19 cellular contexts compared by ENCODE assay signal in genomic region chr3:89227634-89228033, GRCh38.
"Had no signal": no experiment of that assay in that cellular context is flagged by ENCODE, and none has a peak within 500 bp of the region (broad histone marks: within the 10 kb centered on the region; RNA-seq: fewer than 3 reads in every experiment).

No MANE protein-coding gene starts in this region.

- H3K9me3 Mint-ChIP-seq: activated CD4-positive, alpha-beta T cell treated with anti-CD3 and anti-CD28 coated beads, Interleukin-2, amount 10 ng/mL, durations not matched to agents 24 days and 14 days; stimulated activated naive B cell treated with anti-CD40 and anti-IgM and Interleukin-4, amounts not matched to agents 10 μg/mL and 1 μg/mL and 100 μg/mL, for 72 hours; type B pancreatic cell; WTC11 had no signal

- H3K9me3 ChIP-seq: neutrophil, right atrium auricular region, spleen had no signal

- H3K27ac Mint-ChIP-seq: activated CD4-positive, alpha-beta T cell treated with anti-CD3 and anti-CD28 coated beads, Interleukin-2, amount 10 ng/mL, durations not matched to agents 24 days and 14 days; activated naive CD4-positive, alpha-beta T cell treated with anti-CD3 and anti-CD28 coated beads, Interleukin-2, amount 10 ng/mL, durations not matched to agents 7 days and 5 days; activated T-helper 17 cell treated with anti-CD3 and anti-CD28 coated beads, Interleukin-2, amount 50 U/mL, for 72 hours; immature natural killer cell; naive thymus-derived CD4-positive, alpha-beta T cell; stimulated activated naive B cell treated with anti-CD40 and anti-IgM and Interleukin-4, amounts not matched to agents 10 μg/mL and 1 μg/mL and 100 μg/mL, for 72 hours; T-helper 17 cell; type B pancreatic cell; WTC11 had no signal

- H3K4me3 Mint-ChIP-seq: activated CD4-positive, alpha-beta T cell treated with anti-CD3 and anti-CD28 coated beads, Interleukin-2, amount 10 ng/mL, durations not matched to agents 24 days and 14 days; activated naive CD4-positive, alpha-beta T cell treated with anti-CD3 and anti-CD28 coated beads, Interleukin-2, amount 10 ng/mL, durations not matched to agents 7 days and 5 days; activated T-helper 17 cell treated with anti-CD3 and anti-CD28 coated beads, Interleukin-2, amount 50 U/mL, for 72 hours; immature natural killer cell; naive thymus-derived CD4-positive, alpha-beta T cell; stimulated activated naive B cell treated with anti-CD40 and anti-IgM and Interleukin-4, amounts not matched to agents 10 μg/mL and 1 μg/mL and 100 μg/mL, for 72 hours; T-helper 17 cell; type B pancreatic cell; WTC11 had no signal

- H3K4me1 Mint-ChIP-seq: activated CD4-positive, alpha-beta T cell treated with anti-CD3 and anti-CD28 coated beads, Interleukin-2, amount 10 ng/mL, durations not matched to agents 24 days and 14 days; activated naive CD4-positive, alpha-beta T cell treated with anti-CD3 and anti-CD28 coated beads, Interleukin-2, amount 10 ng/mL, durations not matched to agents 7 days and 5 days; activated T-helper 17 cell treated with anti-CD3 and anti-CD28 coated beads, Interleukin-2, amount 50 U/mL, for 72 hours; immature natural killer cell; naive thymus-derived CD4-positive, alpha-beta T cell; stimulated activated naive B cell treated with anti-CD40 and anti-IgM and Interleukin-4, amounts not matched to agents 10 μg/mL and 1 μg/mL and 100 μg/mL, for 72 hours; T-helper 17 cell had no signal

- H3K36me3 ChIP-seq: neutrophil, right atrium auricular region, spleen had no signal

- H3K4me1 ChIP-seq: foreskin keratinocyte, right atrium auricular region, spleen had no signal

- DNase-seq: activated CD4-positive, alpha-beta T cell treated with anti-CD3 and anti-CD28 coated beads, Interleukin-2, amount 10 ng/mL, durations not matched to agents 24 days and 14 days; activated CD8-positive, alpha-beta memory T cell treated with anti-CD3 and anti-CD28 coated beads for 24 hours; activated naive CD4-positive, alpha-beta T cell treated with anti-CD3 and anti-CD28 coated beads, Interleukin-2, amount 10 ng/mL, durations not matched to agents 7 days and 5 days; cortex of kidney; effector memory CD4-positive, alpha-beta T cell; foreskin keratinocyte; immature natural killer cell; left cardiac atrium; naive thymus-derived CD4-positive, alpha-beta T cell; spleen; stimulated activated CD4-positive, alpha-beta T cell treated with anti-CD3 and anti-CD28 coated beads, Interleukin-1b, Interleukin-23, amount 100 ng/mL, for 48 hours; stimulated activated naive B cell treated with anti-CD40 and anti-IgM and Interleukin-4, amounts not matched to agents 10 μg/mL and 1 μg/mL and 100 μg/mL, for 72 hours; substantia nigra; T-helper 17 cell had no signal

- H3K27ac ChIP-seq: foreskin keratinocyte, neutrophil, spleen had no signal

- H3K27me3 Mint-ChIP-seq: activated CD4-positive, alpha-beta T cell treated with anti-CD3 and anti-CD28 coated beads, Interleukin-2, amount 10 ng/mL, durations not matched to agents 24 days and 14 days; activated naive CD4-positive, alpha-beta T cell treated with anti-CD3 and anti-CD28 coated beads, Interleukin-2, amount 10 ng/mL, durations not matched to agents 7 days and 5 days; activated T-helper 17 cell treated with anti-CD3 and anti-CD28 coated beads, Interleukin-2, amount 50 U/mL, for 72 hours; naive thymus-derived CD4-positive, alpha-beta T cell; stimulated activated naive B cell treated with anti-CD40 and anti-IgM and Interleukin-4, amounts not matched to agents 10 μg/mL and 1 μg/mL and 100 μg/mL, for 72 hours; T-helper 17 cell; type B pancreatic cell had no signal

- H3K27me3 ChIP-seq: foreskin keratinocyte, neutrophil, right atrium auricular region, spleen had no signal

- H3K36me3 Mint-ChIP-seq: activated naive CD4-positive, alpha-beta T cell treated with anti-CD3 and anti-CD28 coated beads, Interleukin-2, amount 10 ng/mL, durations not matched to agents 7 days and 5 days; naive thymus-derived CD4-positive, alpha-beta T cell; stimulated activated naive B cell treated with anti-CD40 and anti-IgM and Interleukin-4, amounts not matched to agents 10 μg/mL and 1 μg/mL and 100 μg/mL, for 72 hours; type B pancreatic cell; WTC11 had no signal

- H3K4me3 ChIP-seq: right atrium auricular region, spleen had no signal
